14 cellular contexts compared by ENCODE assay signal in genomic region chr2:113158884-113159553, GRCh38. TPM values are rescaled to one million over a fixed set of nuclear protein-coding genes. Genes with fewer than 3 reads are reported as not detected.
DNase-seq lines count a peak whose midpoint lies in the region; ATAC-seq and TF ChIP-seq lines count a peak whose summit lies in the region.
"Had no signal": no experiment of that assay in that cellular context is flagged by ENCODE, and none has a peak within 500 bp of the region (broad histone marks: within the 10 kb centered on the region; RNA-seq: fewer than 3 reads in every experiment).

No MANE protein-coding gene starts in this region.

- peak; percentile 45 for DNase-seq in activated CD8-positive, alpha-beta memory T cell treated with anti-CD3 and anti-CD28 coated beads for 24 hours
- no peak for DNase-seq in activated CD8-positive, alpha-beta memory T cell treated with anti-CD3 and anti-CD28 coated beads, Interleukin-2, amount 50 U/mL, for 4 hours
- DNase-seq in T-cell (no peak), fibroblast of mammary gland (ENCODE audit: low read depth) (peak; percentile 69), GM10266 (ENCODE audit: extremely low spot score) (no peak), NCI-H510A treated with DMSO at 0.1 percent for 48 hours (lab: John Stamatoyannopoulos, UW) (no peak)
- no peak for DNase-seq in stimulated activated effector memory CD8-positive, alpha-beta T cell treated with anti-CD3 and anti-CD28 coated beads, Interleukin-12 subunit alpha, Interleukin-12 subunit beta, amount 100 ng/mL, for 72 hours (ENCODE audit: low spot score in 2 of 2)
- DNase-seq: gastrocnemius medialis; H9; Karpas-422; SHP77 treated with DMSO at 0.1 percent for 48 hours; stimulated activated CD4-positive, alpha-beta T cell treated with anti-CD3 and anti-CD28 coated beads, Interleukin-2, amount 100 ng/mL, for 24 hours had no signal

- no peak for ATAC-seq in T-cell (replicated peaks in 1 of 4)
- no peak for ATAC-seq in stimulated activated effector memory CD8-positive, alpha-beta T cell treated with anti-CD3 and anti-CD28 coated beads, Interleukin-12 subunit alpha, Interleukin-12 subunit beta, amount 100 ng/mL, for 72 hours
- no peak for ATAC-seq in GM18502 (IDR thresholded peaks at IDR 0.05; ENCODE audit: poor library complexity, unreplicated experiment)
- ATAC-seq: gastrocnemius medialis had no signal

- TF ChIP-seq CTCF in fibroblast of mammary gland (conservative IDR thresholded peaks at IDR 0.05; ENCODE audit: control insufficient read depth, insufficient read depth, low read depth, low read length) (no peak), GM10266 (IDR thresholded peaks at IDR 0.05; ENCODE audit: control insufficient read depth, insufficient read depth, low read depth, missing control alignments) (no peak)

- no peaks in the 10 kb centered on the region for H3K36me3 Mint-ChIP-seq in T-cell
- H3K36me3 Mint-ChIP-seq in stimulated activated effector memory CD8-positive, alpha-beta T cell treated with anti-CD3 and anti-CD28 coated beads, Interleukin-12 subunit alpha, Interleukin-12 subunit beta, amount 100 ng/mL, for 72 hours, result no peaks in the 10 kb centered on the region

- H3K27me3 Mint-ChIP-seq in T-cell, result no peaks in the 10 kb centered on the region

- POLR2A ChIA-PET in T-cell (lab: Charles Lee), result interaction anchor here in 1 of 2 donors (0.5 kb wide), 1 partner anchor 22 kb away, joined by 3 read pairs; no protein-coding TSS in a partner anchor

- H3K4me3 Mint-ChIP-seq in T-cell, result peak overlapping the region in 2 of 3 donors; percentile 81 to 89
- peak overlapping the region; percentile 76 for H3K4me3 Mint-ChIP-seq in stimulated activated effector memory CD8-positive, alpha-beta T cell treated with anti-CD3 and anti-CD28 coated beads, Interleukin-12 subunit alpha, Interleukin-12 subunit beta, amount 100 ng/mL, for 72 hours

- H3K9me3 Mint-ChIP-seq in T-cell, result no peaks in the 10 kb centered on the region
- H3K9me3 Mint-ChIP-seq in stimulated activated effector memory CD8-positive, alpha-beta T cell treated with anti-CD3 and anti-CD28 coated beads, Interleukin-12 subunit alpha, Interleukin-12 subunit beta, amount 100 ng/mL, for 72 hours, result no peaks in the 10 kb centered on the region
- H3K9me3 Mint-ChIP-seq: H9 had no signal

- H3K27ac Mint-ChIP-seq in T-cell, result peak overlapping the region in 1 of 2 donors; percentile 88
- H3K27ac Mint-ChIP-seq in stimulated activated effector memory CD8-positive, alpha-beta T cell treated with anti-CD3 and anti-CD28 coated beads, Interleukin-12 subunit alpha, Interleukin-12 subunit beta, amount 100 ng/mL, for 72 hours, result no peak overlapping the region
- H3K27ac Mint-ChIP-seq: H9 had no signal

- H3K4me1 Mint-ChIP-seq in T-cell, result peaks cover 34 to 35% (median 34%) of the 10 kb centered on the region in 3 donors
- H3K4me1 Mint-ChIP-seq in stimulated activated effector memory CD8-positive, alpha-beta T cell treated with anti-CD3 and anti-CD28 coated beads, Interleukin-12 subunit alpha, Interleukin-12 subunit beta, amount 100 ng/mL, for 72 hours, result peaks cover 26% of the 10 kb centered on the region

- CTCF ChIA-PET in T-cell (lab: Charles Lee), result interaction anchor here in 1 of 2 donors (1.0 to 2.0 kb wide), 2 partner anchors 15 to 21 kb away, joined by 4 to 11 read pairs; partner anchors contain the start of gene PSD4

- no peak overlapping the region for H3K4me3 ChIP-seq in fibroblast of mammary gland (ENCODE audit: control insufficient read depth, low read depth, low read length)
- H3K4me3 ChIP-seq: gastrocnemius medialis had no signal

RNA-seq across cellular contexts. Expression of gene PSD4, which starts 14.8 kb away (rescaled TPM):
- total RNA-seq in T-cell, result 100 to 1,000 TPM; 145 to 217 (median 150) TPM

RNA-seq across cellular contexts. Expression of gene IL1RN, which starts 31.6 kb away (rescaled TPM):
- not detected for total RNA-seq in T-cell
- total RNA-seq: A673, H9 had no signal

Comparison
In these comparisons a context has a peak if more than half of its experiments do, and no peak if none do; other contexts are left out.
1. DNase-seq: peak in activated CD8-positive, alpha-beta memory T cell treated with anti-CD3 and anti-CD28 coated beads for 24 hours (single experiment) and fibroblast of mammary gland (single experiment); none in activated CD8-positive, alpha-beta memory T cell treated with anti-CD3 and anti-CD28 coated beads, Interleukin-2, amount 50 U/mL, for 4 hours (single experiment), T-cell (0 of 34), stimulated activated effector memory CD8-positive, alpha-beta T cell treated with anti-CD3 and anti-CD28 coated beads, Interleukin-12 subunit alpha, Interleukin-12 subunit beta, amount 100 ng/mL, for 72 hours (0 of 2), GM10266 (single experiment) and NCI-H510A treated with DMSO at 0.1 percent for 48 hours (single experiment).